In the genomic region with DNA sequence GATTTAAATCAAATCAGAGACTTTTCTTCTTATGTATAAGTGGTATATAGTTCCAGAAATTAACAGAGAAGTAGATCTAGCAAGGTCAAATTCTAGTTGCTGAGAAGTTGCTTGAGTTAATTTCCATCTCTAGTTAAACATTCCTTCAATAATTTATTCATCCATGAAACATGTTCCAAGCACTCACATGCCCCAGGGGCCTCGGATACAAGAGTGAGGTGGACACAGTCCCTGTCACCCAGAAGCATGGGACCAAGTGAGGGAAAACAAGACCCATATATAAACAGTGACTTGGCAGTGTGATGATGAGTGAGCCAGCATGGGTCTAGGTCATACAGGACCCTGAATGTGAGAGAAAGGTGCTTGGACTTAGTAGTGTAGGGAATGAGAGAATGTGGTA, we compare ENCODE assay signal across 13 cellular contexts.
"Had no signal": no experiment of that assay in that cellular context is flagged by ENCODE, and none has a peak within 500 bp of the region (broad histone marks: within the 10 kb centered on the region; RNA-seq: fewer than 3 reads in every experiment).

No MANE protein-coding gene starts in this region.

- H3K4me3 Mint-ChIP-seq: activated CD4-positive, alpha-beta memory T cell treated with anti-CD3 and anti-CD28 coated beads for 36 hours; activated naive CD8-positive, alpha-beta T cell; activated T-helper 1 cell treated with anti-CD3 and anti-CD28 coated beads, Interleukin-12 subunit alpha, Interleukin-12 subunit beta, Interleukin-2, Interleukin-4 antibody, amounts not matched to agents 30 ng/mL and 10 ng/mL and 1 ng/mL, durations not matched to agents 14 hours and 24 hours and 36 hours; memory B cell; naive thymus-derived CD4-positive, alpha-beta T cell; T-helper 2 cell treated with Interferon-gamma antibody and Interleukin-4, amounts not matched to agents 5 μg/mL and 100 μg/mL, for 36 hours; WTC11 had no signal

- DNase-seq: activated CD4-positive, alpha-beta memory T cell treated with anti-CD3 and anti-CD28 coated beads for 36 hours; activated CD4-positive, alpha-beta T cell treated with anti-CD3 and anti-CD28 coated beads for 4 hours; activated T-cell treated with anti-CD3 and anti-CD28 coated beads for 4 hours; foreskin melanocyte; naive thymus-derived CD4-positive, alpha-beta T cell; stimulated activated naive CD4-positive, alpha-beta T cell treated with Interleukin-2 at 50 U/mL for 16 hours had no signal

- H3K27me3 Mint-ChIP-seq: activated CD4-positive, alpha-beta memory T cell treated with anti-CD3 and anti-CD28 coated beads for 36 hours; activated naive CD8-positive, alpha-beta T cell; memory B cell had no signal

- H3K27ac Mint-ChIP-seq: activated CD4-positive, alpha-beta memory T cell treated with anti-CD3 and anti-CD28 coated beads for 36 hours; activated naive CD8-positive, alpha-beta T cell; activated T-helper 1 cell treated with anti-CD3 and anti-CD28 coated beads, Interleukin-12 subunit alpha, Interleukin-12 subunit beta, Interleukin-2, Interleukin-4 antibody, amounts not matched to agents 30 ng/mL and 10 ng/mL and 1 ng/mL, durations not matched to agents 14 hours and 24 hours and 36 hours; memory B cell; naive thymus-derived CD4-positive, alpha-beta T cell; T-helper 2 cell treated with Interferon-gamma antibody and Interleukin-4, amounts not matched to agents 5 μg/mL and 100 μg/mL, for 36 hours; WTC11 had no signal

- H3K4me1 Mint-ChIP-seq: memory B cell; naive thymus-derived CD4-positive, alpha-beta T cell; WTC11 had no signal

- H3K9me3 Mint-ChIP-seq: activated CD4-positive, alpha-beta memory T cell treated with anti-CD3 and anti-CD28 coated beads for 36 hours; activated T-helper 1 cell treated with anti-CD3 and anti-CD28 coated beads, Interleukin-12 subunit alpha, Interleukin-12 subunit beta, Interleukin-2, Interleukin-4 antibody, amounts not matched to agents 30 ng/mL and 10 ng/mL and 1 ng/mL, durations not matched to agents 14 hours and 24 hours and 36 hours; memory B cell; T-helper 2 cell treated with Interferon-gamma antibody and Interleukin-4, amounts not matched to agents 5 μg/mL and 100 μg/mL, for 36 hours; WTC11 had no signal

- H3K36me3 Mint-ChIP-seq: activated CD4-positive, alpha-beta memory T cell treated with anti-CD3 and anti-CD28 coated beads for 36 hours; memory B cell; WTC11 had no signal

- ATAC-seq: naive thymus-derived CD4-positive, alpha-beta T cell; WTC11 had no signal

- H3K4me3 ChIP-seq: cardiac muscle cell, thyroid gland had no signal
